1 cellular context compared by ENCODE assay signal in the genomic region with DNA sequence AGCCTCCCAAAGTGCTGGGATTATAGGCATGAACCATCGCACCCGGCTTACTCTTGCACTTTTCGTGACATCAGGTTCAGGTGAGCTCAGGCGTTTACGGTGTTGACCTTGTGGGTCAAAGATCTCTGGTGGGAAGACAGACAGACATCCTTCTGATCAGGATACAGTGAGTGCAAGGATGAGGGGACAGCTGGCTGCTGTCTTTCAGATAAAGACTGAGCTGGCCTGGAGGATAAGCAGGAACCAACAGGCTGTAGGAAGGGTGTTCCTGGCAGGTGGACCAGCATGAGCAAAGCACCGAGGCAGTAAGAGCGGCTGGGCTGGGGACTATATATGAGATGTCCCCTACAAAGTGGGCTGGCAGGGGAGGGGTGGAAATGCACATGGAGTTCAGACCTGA.
A peak's percentile ranks its signal among the peaks of the same experiment; 100 is the strongest.
TF ChIP-seq lines count a peak whose summit lies in the region.

No MANE protein-coding gene starts in this region.

TF ChIP-seq in K562, 482 proteins besides CTCF, POLR2A, EP300 and RAD21:
- peak; percentile 37; the same call in 1 of the 2 replicates for TF ChIP-seq TEAD4 (IDR thresholded peaks at IDR 0.05; ENCODE audit: low read length)
- TF ChIP-seq TEAD4 (CRISPR knock-in tag; IDR thresholded peaks at IDR 0.05; ENCODE audit: borderline replicate concordance): no peak
- TF ChIP-seq TCF3 (CRISPR knock-in tag; IDR thresholded peaks at IDR 0.05): peak; percentile 55
- peak; percentile 40; the same call in 1 of the 2 replicates for TF ChIP-seq TAL1 (IDR thresholded peaks at IDR 0.05)
- TF ChIP-seq SOX6 (IDR thresholded peaks at IDR 0.05): no peak
- 0 out of 2 replicates have a peak, but pooled peaks have one; percentile 9 for TF ChIP-seq ARID1B (IDR thresholded peaks at IDR 0.05)
- peak; percentile 63 for TF ChIP-seq CBFA2T2 (conservative IDR thresholded peaks at IDR 0.05)
- TF ChIP-seq, protein P1, sequence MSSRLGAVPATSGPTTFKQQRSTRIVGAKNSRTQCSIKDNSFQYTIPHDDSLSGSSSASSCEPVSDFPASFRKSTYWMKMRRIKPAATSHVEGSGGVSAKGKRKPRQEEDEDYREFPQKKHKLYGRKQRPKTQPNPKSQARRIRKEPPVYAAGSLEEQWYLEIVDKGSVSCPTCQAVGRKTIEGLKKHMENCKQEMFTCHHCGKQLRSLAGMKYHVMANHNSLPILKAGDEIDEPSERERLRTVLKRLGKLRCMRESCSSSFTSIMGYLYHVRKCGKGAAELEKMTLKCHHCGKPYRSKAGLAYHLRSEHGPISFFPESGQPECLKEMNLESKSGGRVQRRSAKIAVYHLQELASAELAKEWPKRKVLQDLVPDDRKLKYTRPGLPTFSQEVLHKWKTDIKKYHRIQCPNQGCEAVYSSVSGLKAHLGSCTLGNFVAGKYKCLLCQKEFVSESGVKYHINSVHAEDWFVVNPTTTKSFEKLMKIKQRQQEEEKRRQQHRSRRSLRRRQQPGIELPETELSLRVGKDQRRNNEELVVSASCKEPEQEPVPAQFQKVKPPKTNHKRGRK (tag; IDR thresholded peaks at IDR 0.05): no peak
- TF ChIP-seq CBFA2T3 (IDR thresholded peaks at IDR 0.05): peak; percentile 71
